20 cellular contexts compared by ENCODE assay signal in genomic region chr5:97907611-97908400, GRCh38.
"Had no signal": no experiment of that assay in that cellular context is flagged by ENCODE, and none has a peak within 500 bp of the region (broad histone marks: within the 10 kb centered on the region; RNA-seq: fewer than 3 reads in every experiment).

No MANE protein-coding gene starts in this region.

- DNase-seq: IMR-90, Karpas-422, KG1, MM.1S, NCI-H1092 treated with DMSO at 0.1 percent for 48 hours, NCI-H1436, NCI-H187, NCI-H2029, NCI-H2081 treated with DMSO at 0.1 percent for 48 hours, NCI-H2227 treated with DMSO at 0.1 percent for 48 hours, NCI-H524, NCI-H526 treated with DMSO at 0.1 percent for 48 hours, NCI-H774, SHP77, SK-N-SH, SW 1271, T-cell had no signal

- H3K4me1 Mint-ChIP-seq: T-cell had no signal

- H3K27ac Mint-ChIP-seq: T-cell had no signal

- H3K27me3 Mint-ChIP-seq: T-cell had no signal

- H3K27ac ChIP-seq: HL-60, RWPE1 had no signal

- H3K4me2 ChIP-seq: SK-N-SH had no signal

- H3K36me3 Mint-ChIP-seq: T-cell had no signal

- ATAC-seq: Panc1, T-cell had no signal

- H3K9ac ChIP-seq: SK-N-SH had no signal

- H3K4me3 Mint-ChIP-seq: T-cell had no signal
